8 cellular contexts compared by ENCODE assay signal in the genomic region with DNA sequence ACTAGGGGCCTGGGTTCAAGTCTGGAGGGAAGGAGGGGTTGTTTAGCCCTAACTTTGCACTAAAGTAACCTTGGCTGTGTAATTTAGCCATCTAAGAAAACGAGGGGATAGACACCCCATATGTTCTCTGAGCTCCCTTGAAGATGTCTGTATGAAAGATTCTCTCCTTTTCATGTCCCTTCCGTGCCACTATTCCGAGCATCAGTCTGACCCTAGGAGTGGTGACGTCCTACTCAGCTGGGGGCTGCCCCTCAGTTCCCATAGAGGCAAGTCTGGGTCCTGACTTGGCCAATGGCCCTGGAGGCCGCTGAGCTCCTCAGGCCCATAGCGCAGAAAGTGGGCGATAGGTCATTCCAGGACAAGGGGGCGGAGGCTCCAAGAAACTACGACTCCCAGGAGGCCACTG. TPM values are rescaled to one million over a fixed set of nuclear protein-coding genes. Genes with fewer than 3 reads are reported as not detected.
DNase-seq lines count a peak whose midpoint lies in the region; ATAC-seq, FAIRE-seq and TF ChIP-seq lines count a peak whose summit lies in the region.

No MANE protein-coding gene starts in this region.

- no peaks in the 10 kb centered on the region for H3K27me3 Mint-ChIP-seq in central memory CD8-positive, alpha-beta T cell

- CTCF ChIA-PET in A549 (lab: Yijun Ruan, JAX) = interaction anchor here (0.8 kb wide), 1 partner anchor 19 kb away, joined by 4 read pairs; no protein-coding TSS in a partner anchor

- H3K27ac ChIP-seq in A549 (peak overlapping the region; percentile 75 to 84), muscle layer of colon (ENCODE audit: low read depth, low read length) (peak overlapping the region; percentile 95)

- peaks cover 15% of the 10 kb centered on the region for H3K36me3 Mint-ChIP-seq in central memory CD8-positive, alpha-beta T cell (ENCODE audit: insufficient read depth)

- H3K4me2 ChIP-seq in A549 = peak overlapping the region; percentile 78

- H3K4me1 ChIP-seq in A549 (peaks cover 29% of the 10 kb centered on the region; the same call in 2 of the 3 replicates), muscle layer of colon (ENCODE audit: insufficient read depth, low read length) (peaks cover 17% of the 10 kb centered on the region)

- H3K27me3 ChIP-seq in muscle layer of colon (ENCODE audit: control insufficient read depth in 1 of 2, insufficient read depth in 2 of 2, low read length in 2 of 2) = no peaks in the 10 kb centered on the region

- H3K4me3 Mint-ChIP-seq in central memory CD8-positive, alpha-beta T cell = peak overlapping the region; percentile 90

- H3K9me3 ChIP-seq in A549 (no peaks in the 10 kb centered on the region), muscle layer of colon (ENCODE audit: low read length) (no peaks in the 10 kb centered on the region)

- no peak for DNase-seq in A549 (ENCODE audit: low read depth in 1 of 2, low spot score in 1 of 2)
- DNase-seq in central memory CD8-positive, alpha-beta T cell (ENCODE audit: low spot score in 2 of 2) = no peak
- no peak for DNase-seq in epidermal melanocyte (ENCODE audit: insufficient read length, low spot score)
- DNase-seq in NCI-H510A (lab: John Stamatoyannopoulos, UW) = no peak
- DNase-seq in HCEC 1CT = no peak

- no peak for TF ChIP-seq EP300 in A549 (IDR thresholded peaks at IDR 0.05)
- TF ChIP-seq EP300 in Ishikawa (IDR thresholded peaks at IDR 0.05; ENCODE audit: borderline replicate concordance) = no peak

- H3K9ac ChIP-seq in muscle layer of colon (ENCODE audit: low read length) = peak overlapping the region; percentile 54

- no peak for TF ChIP-seq RAD21 in A549 (conservative IDR thresholded peaks at IDR 0.05 in 1 of 2, IDR thresholded peaks at IDR 0.05 in 1 of 2)
- TF ChIP-seq RAD21 in Ishikawa (IDR thresholded peaks at IDR 0.05; ENCODE audit: low read depth) = no peak; the same call in 1 of the 2 replicates

- TF ChIP-seq CTCF in A549 (IDR thresholded peaks at IDR 0.05) = no peak

- H3K9me3 Mint-ChIP-seq in central memory CD8-positive, alpha-beta T cell = no peaks in the 10 kb centered on the region

- peaks cover 22% of the 10 kb centered on the region for H3K4me1 Mint-ChIP-seq in central memory CD8-positive, alpha-beta T cell

- H3K27ac Mint-ChIP-seq in central memory CD8-positive, alpha-beta T cell (ENCODE audit: low read depth) = peak overlapping the region; percentile 90

- ATAC-seq in A549 = no peak
- no peak for ATAC-seq in central memory CD8-positive, alpha-beta T cell (replicated peaks; ENCODE audit: extremely low read depth, poor library complexity, severe bottlenecking)
- no peak for ATAC-seq in GM18519 (IDR thresholded peaks at IDR 0.05; ENCODE audit: low FRiP score, unreplicated experiment)

- no peak for TF ChIP-seq POLR2A in A549 (IDR thresholded peaks at IDR 0.05; ENCODE audit: low read length)

- H3K4me3 ChIP-seq in A549 (peak overlapping the region; percentile 35), muscle layer of colon (ENCODE audit: low read depth in 1 of 2, low read length in 2 of 2) (peak overlapping the region; percentile 9 to 76)

- 0% methylated on average over 1 of the region's 9 CpGs for WGBS in A549 (ENCODE audit: missing lambda C conversion rate)

- FAIRE-seq in A549 (lab: Jason Lieb, UNC) = no peak

- H3K36me3 ChIP-seq in muscle layer of colon (ENCODE audit: insufficient read depth, low read length) = no peaks in the 10 kb centered on the region

- POLR2A ChIA-PET in A549 (lab: Yijun Ruan, JAX) = interaction anchor here (0.6 to 1.8 kb wide), 2 partner anchors 131 to 214 kb away, joined by 3 to 26 read pairs; a partner anchor contains a TSS

TF ChIP-seq in A549, 52 proteins besides CTCF, POLR2A, EP300 and RAD21:
- no peak for TF ChIP-seq CBX8 (IDR thresholded peaks at IDR 0.05)
- TF ChIP-seq, protein P1, sequence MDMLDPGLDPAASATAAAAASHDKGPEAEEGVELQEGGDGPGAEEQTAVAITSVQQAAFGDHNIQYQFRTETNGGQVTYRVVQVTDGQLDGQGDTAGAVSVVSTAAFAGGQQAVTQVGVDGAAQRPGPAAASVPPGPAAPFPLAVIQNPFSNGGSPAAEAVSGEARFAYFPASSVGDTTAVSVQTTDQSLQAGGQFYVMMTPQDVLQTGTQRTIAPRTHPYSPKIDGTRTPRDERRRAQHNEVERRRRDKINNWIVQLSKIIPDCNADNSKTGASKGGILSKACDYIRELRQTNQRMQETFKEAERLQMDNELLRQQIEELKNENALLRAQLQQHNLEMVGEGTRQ (IDR thresholded peaks at IDR 0.05) = no peak
- no peak for TF ChIP-seq NPAS2 (CRISPR knock-in tag; IDR thresholded peaks at IDR 0.05; ENCODE audit: borderline replicate concordance)
- no peak for TF ChIP-seq MAFK (IDR thresholded peaks at IDR 0.05; ENCODE audit: partially characterized antibody)
TF ChIP-seq in A549: peak in this region for 0.

TF ChIP-seq in Ishikawa, 13 proteins besides CTCF, POLR2A, EP300 and RAD21:
- TF ChIP-seq, protein P2, sequence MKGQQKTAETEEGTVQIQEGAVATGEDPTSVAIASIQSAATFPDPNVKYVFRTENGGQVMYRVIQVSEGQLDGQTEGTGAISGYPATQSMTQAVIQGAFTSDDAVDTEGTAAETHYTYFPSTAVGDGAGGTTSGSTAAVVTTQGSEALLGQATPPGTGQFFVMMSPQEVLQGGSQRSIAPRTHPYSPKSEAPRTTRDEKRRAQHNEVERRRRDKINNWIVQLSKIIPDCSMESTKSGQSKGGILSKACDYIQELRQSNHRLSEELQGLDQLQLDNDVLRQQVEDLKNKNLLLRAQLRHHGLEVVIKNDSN (IDR thresholded peaks at IDR 0.05) = no peak
- TF ChIP-seq TEAD4 (IDR thresholded peaks at IDR 0.05) (no peak), YY1 (IDR thresholded peaks at IDR 0.05; ENCODE audit: low read depth) (0 out of 2 replicates have a peak, but pooled peaks have one; percentile 33)

RNA-seq across cellular contexts. Expression of a gene that starts 0.8 kb away (rescaled TPM):
- polyA plus RNA-seq in A549 (2011; rRNA removed) (8.5 TPM in 2 replicates), A549 (2017; fragmentation: RNase III; extraction: RNeasy Plus Mini Kit Qiagen cat#74134 plus additional on column Dnase treatment) (5.2 to 6.6 TPM (median 6.3 TPM) in 3 replicates)
- polyA plus RNA-seq in A549 (2012; cell fraction: cytosol; rRNA removed) = 2.4 and 2.8 TPM in 2 replicates
- polyA plus RNA-seq in A549 (2012; cell fraction: nucleus; rRNA removed) = 6.4 and 8.8 TPM in 2 replicates
- polyA minus RNA-seq in A549 (2011; rRNA and poly(A)+ RNA removed) = 12.6 and 16.8 TPM in 2 replicates
